In genomic region chr22:48345631-48346030, GRCh38 we compare ENCODE assay signal across 22 cellular contexts.
"Had no signal": no experiment of that assay in that cellular context is flagged by ENCODE, and none has a peak within 500 bp of the region (broad histone marks: within the 10 kb centered on the region; RNA-seq: fewer than 3 reads in every experiment).

No MANE protein-coding gene starts in this region.

- H3K36me3 Mint-ChIP-seq: IgD-negative memory B cell had no signal

- H3K9me3 ChIP-seq: SJCRH30 had no signal

- DNase-seq: Kasumi-1, MV-4-11, NCI-H1048, NCI-H1105, NCI-H1417, NCI-H1436 treated with DMSO at 0.1 percent for 48 hours, NCI-H1694, NCI-H187 treated with DMSO at 0.1 percent for 48 hours, NCI-H2029 treated with DMSO at 0.1 percent for 48 hours, NCI-H2227 treated with DMSO at 0.1 percent for 48 hours, NCI-H446, NCI-H510A, NCI-H524 treated with DMSO at 0.1 percent for 48 hours, NCI-H69, NCI-H774, RPMI8226, SHP77 treated with DMSO at 0.1 percent for 48 hours, SJCRH30 had no signal

- H3K4me3 ChIP-seq: K562, SJCRH30 had no signal

- H3K4me2 ChIP-seq: KMS-11 had no signal

- H3K9me3 Mint-ChIP-seq: IgD-negative memory B cell had no signal

- H3K9ac ChIP-seq: KMS-11 had no signal

- H3K4me1 Mint-ChIP-seq: IgD-negative memory B cell had no signal

- H3K36me3 ChIP-seq: SJCRH30 had no signal

- H3K27ac ChIP-seq: HL-60, KMS-11, SJCRH30 had no signal

- H3K27ac Mint-ChIP-seq: IgD-negative memory B cell had no signal

- H3K4me3 Mint-ChIP-seq: IgD-negative memory B cell had no signal

- H3K4me1 ChIP-seq: SJCRH30 had no signal
